Comparison of ENCODE assay signal across 13 cellular contexts in genomic region chr15:39133201-39133600, GRCh38.
DNase-seq lines count a peak whose midpoint lies in the region; ATAC-seq and TF ChIP-seq lines count a peak whose summit lies in the region.
"Had no signal": no experiment of that assay in that cellular context is flagged by ENCODE, and none has a peak within 500 bp of the region (broad histone marks: within the 10 kb centered on the region; RNA-seq: fewer than 3 reads in every experiment).

No MANE protein-coding gene starts in this region.

- no peaks in the 10 kb centered on the region for H3K27me3 ChIP-seq in gastroesophageal sphincter
- no peaks in the 10 kb centered on the region for H3K27me3 ChIP-seq in thoracic aorta (replicated peaks; ENCODE audit: insufficient read depth)

- no peak for TF ChIP-seq EP300 in gastroesophageal sphincter (IDR thresholded peaks at IDR 0.05)

- H3K4me1 ChIP-seq in gastroesophageal sphincter (peaks cover 7 to 29% (median 9%) of the 10 kb centered on the region in 3 donors), thoracic aorta (ENCODE audit: control insufficient read depth in 1 of 2, low read depth in 2 of 2) (peaks cover 3 to 7% of the 10 kb centered on the region in 2 donors)

- no peaks in the 10 kb centered on the region for H3K36me3 ChIP-seq in gastroesophageal sphincter
- H3K36me3 ChIP-seq in thoracic aorta = no peaks in the 10 kb centered on the region

- H3K9me3 ChIP-seq in gastroesophageal sphincter (no peaks in the 10 kb centered on the region), thoracic aorta (no peaks in the 10 kb centered on the region)

- no peak overlapping the region for H3K4me3 ChIP-seq in gastroesophageal sphincter
- no peak overlapping the region for H3K4me3 ChIP-seq in thoracic aorta

- no peak for TF ChIP-seq POLR2A in gastroesophageal sphincter (IDR thresholded peaks at IDR 0.05)

- WGBS in gastroesophageal sphincter (ENCODE audit: low coverage in 1 of 2), 2 donors = 8 to 11% methylated on average over 1 of the region's 1 CpG

- peak; percentile 36 to 49 for DNase-seq in NOMO-1 (lab: John Stamatoyannopoulos, UW; ENCODE audit: unreplicated experiment in 2 of 2)
- DNase-seq in NOMO-1 treated with dmso at 0.1 percent for 144 hours (lab: John Stamatoyannopoulos, UW; ENCODE audit: unreplicated experiment) = no peak
- DNase-seq in SKM-1 treated with dmso at 0.1 percent for 144 hours (lab: John Stamatoyannopoulos, UW; ENCODE audit: unreplicated experiment) = peak; percentile 57
- no peak for DNase-seq in thoracic aorta (ENCODE audit: low spot score)
- DNase-seq in DMS114 treated with DMSO at 0.1 percent for 48 hours (lab: John Stamatoyannopoulos, UW; ENCODE audit: unreplicated experiment) = no peak
- DNase-seq in activated gamma-delta T cell treated with Interleukin-2 at 50 U/mL for 16 hours = no peak
- no peak for DNase-seq in effector CD4-positive, alpha-beta T cell
- DNase-seq: 8988T; activated CD4-positive, alpha-beta T cell treated with anti-CD3 and anti-CD28 coated beads, Interleukin-2, amount 50 U/mL, for 4 hours; activated naive CD8-positive, alpha-beta T cell treated with anti-CD3 and anti-CD28 coated beads, Interleukin-2, amount 10 ng/mL, durations not matched to agents 7 days and 5 days; kidney; occipital lobe had no signal

- peak; percentile 70 for ATAC-seq in gastroesophageal sphincter
- ATAC-seq in thoracic aorta (ENCODE audit: insufficient number of reproducible peaks, low FRiP score, low read depth) = peak; percentile 67

- H3K27ac ChIP-seq in gastroesophageal sphincter (peak overlapping the region; percentile 68 to 86 (median 70)), thoracic aorta (no peak overlapping the region)

- TF ChIP-seq CTCF in gastroesophageal sphincter (IDR thresholded peaks at IDR 0.05) (no peak), thoracic aorta (IDR thresholded peaks at IDR 0.05) (no peak)

Comparison
In these comparisons a context has a peak if more than half of its experiments do, and no peak if none do; other contexts are left out.
1. DNase-seq: peak in NOMO-1 (2 of 2) and SKM-1 treated with dmso at 0.1 percent for 144 hours (single experiment); none in NOMO-1 treated with dmso at 0.1 percent for 144 hours (single experiment), thoracic aorta (single experiment), DMS114 treated with DMSO at 0.1 percent for 48 hours (single experiment), activated gamma-delta T cell treated with Interleukin-2 at 50 U/mL for 16 hours (single experiment) and effector CD4-positive, alpha-beta T cell (single experiment).
2. H3K27ac ChIP-seq: peak in gastroesophageal sphincter (4 of 4); none in thoracic aorta (0 of 2).